9 cellular contexts compared by ENCODE assay signal in genomic region chr2:26555246-26556133, GRCh38.
DNase-seq lines count a peak whose midpoint lies in the region; ATAC-seq lines count a peak whose summit lies in the region.
"Had no signal": no experiment of that assay in that cellular context is flagged by ENCODE, and none has a peak within 500 bp of the region (broad histone marks: within the 10 kb centered on the region; RNA-seq: fewer than 3 reads in every experiment).

No MANE protein-coding gene starts in this region.

- no peak overlapping the region for H3K4me3 Mint-ChIP-seq in immature natural killer cell
- H3K4me3 Mint-ChIP-seq: naive thymus-derived CD8-positive, alpha-beta T cell had no signal

- no peak overlapping the region for H3K27ac Mint-ChIP-seq in immature natural killer cell
- H3K27ac Mint-ChIP-seq: naive thymus-derived CD8-positive, alpha-beta T cell had no signal

- no peak overlapping the region for H3K4me3 ChIP-seq in H7 (ENCODE audit: insufficient read depth, low read depth, low read length)

- H3K9me3 Mint-ChIP-seq in immature natural killer cell, result no peaks in the 10 kb centered on the region
- H3K9me3 Mint-ChIP-seq: naive thymus-derived CD8-positive, alpha-beta T cell had no signal

- no peaks in the 10 kb centered on the region for H3K36me3 Mint-ChIP-seq in immature natural killer cell
- H3K36me3 Mint-ChIP-seq: naive thymus-derived CD8-positive, alpha-beta T cell had no signal

- no peaks in the 10 kb centered on the region for H3K27me3 ChIP-seq in H7 (ENCODE audit: control insufficient read depth, insufficient read depth, low read length)

- H3K27me3 Mint-ChIP-seq in immature natural killer cell (ENCODE audit: low read depth in 3 of 3), result peaks cover 8 to 15% (median 10%) of the 10 kb centered on the region in 3 donors

- ATAC-seq in GM21825 (IDR thresholded peaks at IDR 0.05; ENCODE audit: unreplicated experiment), result no peak
- ATAC-seq: naive thymus-derived CD8-positive, alpha-beta T cell had no signal

- H3K36me3 ChIP-seq in H7 (replicated peaks; ENCODE audit: control insufficient read depth, insufficient read depth, low read length), result no peaks in the 10 kb centered on the region

- no peaks in the 10 kb centered on the region for H3K4me1 Mint-ChIP-seq in immature natural killer cell

- peak; percentile 59 for DNase-seq in DMS 273 (lab: John Stamatoyannopoulos, UW; ENCODE audit: unreplicated experiment)
- peak; percentile 75 for DNase-seq in H7
- DNase-seq in RKO (ENCODE audit: low spot score), result peak; percentile 11
- peak; percentile 43 for DNase-seq in islet precursor cell
- no peak for DNase-seq in immature natural killer cell
- DNase-seq in T-helper 2 cell, result no peak
- DNase-seq: NK-92 treated with Interleukin-12 subunit alpha and Interleukin-12 subunit beta, amount 100 ng/mL, for 24 hours had no signal

Comparison
In these comparisons a context has a peak if more than half of its experiments do, and no peak if none do; other contexts are left out.
1. DNase-seq: peak in DMS 273 (single experiment), H7 (single experiment), RKO (single experiment) and islet precursor cell (single experiment); none in immature natural killer cell (0 of 3) and T-helper 2 cell (0 of 5).